ENCODE assay signal across 7 cellular contexts in the genomic region with DNA sequence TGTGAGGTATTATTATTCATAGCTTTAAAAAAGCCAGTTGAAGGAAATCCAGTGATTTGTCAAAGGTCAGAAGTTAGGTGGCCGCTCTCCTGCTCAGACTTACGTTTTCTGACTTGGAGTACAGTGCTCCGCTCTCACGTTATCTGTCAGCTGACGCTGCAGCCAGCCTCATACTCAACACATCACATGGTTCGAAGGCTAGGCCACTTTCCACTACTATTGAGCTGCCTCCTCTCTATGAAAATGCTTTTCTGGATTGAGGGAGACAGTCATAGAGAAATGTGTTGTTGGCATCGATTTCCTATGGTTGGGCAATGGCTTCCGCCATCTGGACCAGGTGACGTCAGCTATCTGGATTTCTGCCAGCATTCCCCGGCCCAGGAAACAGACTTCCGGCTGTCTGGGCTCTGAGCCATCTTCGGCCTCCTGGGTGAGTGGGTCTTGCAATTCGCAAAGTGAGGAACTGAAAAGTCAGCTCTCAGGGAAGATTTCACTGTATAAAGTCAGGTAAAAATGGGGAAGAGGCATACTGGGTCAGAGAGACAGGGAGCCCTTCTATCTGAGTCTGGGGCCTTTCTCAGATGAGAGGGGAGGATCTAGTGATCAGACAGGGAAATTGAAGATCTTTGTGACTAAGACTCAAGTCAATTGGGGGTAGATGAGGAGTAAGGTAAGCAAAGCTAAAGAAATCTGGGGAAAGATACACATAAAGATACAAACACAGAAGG. TPM values are rescaled to one million over a fixed set of nuclear protein-coding genes. Genes with fewer than 3 reads are reported as not detected.
A peak's percentile ranks its signal among the peaks of the same experiment; 100 is the strongest.
DNase-seq lines count a peak whose midpoint lies in the region; ATAC-seq, FAIRE-seq and TF ChIP-seq lines count a peak whose summit lies in the region.

No MANE protein-coding gene starts in this region.

- no peak for ATAC-seq in HG02588 (IDR thresholded peaks at IDR 0.05; ENCODE audit: unreplicated experiment)

- peak overlapping the region; percentile 71 to 98 (median 90) for H3K27ac ChIP-seq in dorsolateral prefrontal cortex

- peak; percentile 91 for FAIRE-seq in GM18507 (lab: Jason Lieb, UNC)

- peak in 18 of 56 donors; percentile 7 to 38 (median 22) for TF ChIP-seq CTCF in dorsolateral prefrontal cortex (IDR thresholded peaks at IDR 0.05 in 54 of 56, conservative IDR thresholded peaks at IDR 0.05 in 2 of 56; ENCODE audit: low read depth in 1 of 56, partially characterized antibody in 56 of 56)

- no peaks in the 10 kb centered on the region for H3K27me3 ChIP-seq in dorsolateral prefrontal cortex

- peak overlapping the region in 58 of 59 donors; percentile 13 to 65 (median 40) for H3K4me3 ChIP-seq in dorsolateral prefrontal cortex

- no peak for DNase-seq in GM18507 (ENCODE audit: extremely low spot score, insufficient read length, low read depth)
- peak; percentile 89 for DNase-seq in NCI-H1694 treated with DMSO at 0.1 percent for 48 hours (lab: John Stamatoyannopoulos, UW)
- peak; percentile 96 for DNase-seq in T1000 (lab: John Stamatoyannopoulos, UW)
- DNase-seq in dorsolateral prefrontal cortex: peak; percentile 80 to 92 (median 88)
- peak; percentile 93 to 94 for DNase-seq in lung microvascular endothelial cell (ENCODE audit: low read depth in 2 of 2)
- peak; percentile 98 for DNase-seq in stromal cell of bone marrow (ENCODE audit: low read depth)

- intact Hi-C loops in dorsolateral prefrontal cortex (cut with DNase I): loop anchor here (2.0 to 5.0 kb wide), 3 partner anchors 37 to 40 kb away; a partner anchor contains a TSS

RNA-seq across cellular contexts. Expression of a gene that starts 37.5 kb away (rescaled TPM):
- 10 to 100 TPM in 27 of 120 experiments, 1 to 10 TPM in 93; 2.1 to 35.8 (median 6.7) TPM for total RNA-seq in dorsolateral prefrontal cortex
- total RNA-seq in lung microvascular endothelial cell: 72.6 and 148 TPM in 2 replicates

RNA-seq across cellular contexts. Expression of a gene that starts 39.4 kb away (rescaled TPM):
- total RNA-seq in dorsolateral prefrontal cortex: 100 to 1,000 TPM; 130 to 270 (median 200) TPM
- total RNA-seq in lung microvascular endothelial cell: 48.8 and 56.2 TPM in 2 replicates
